Comparison of ENCODE assay signal across 1 cellular context in genomic region chr2:200763422-200763821, GRCh38.
TF ChIP-seq lines count a peak whose summit lies in the region.

No MANE protein-coding gene starts in this region.

TF ChIP-seq in IMR-90, 13 proteins besides CTCF, POLR2A, EP300 and RAD21 (continued from another document):
- TF ChIP-seq CEBPB (IDR thresholded peaks at IDR 0.05; ENCODE audit: low read depth, low read length) (no peak), ELK1 (IDR thresholded peaks at IDR 0.05; ENCODE audit: borderline replicate concordance, low read depth, low read length) (no peak)
